In the genomic region with DNA sequence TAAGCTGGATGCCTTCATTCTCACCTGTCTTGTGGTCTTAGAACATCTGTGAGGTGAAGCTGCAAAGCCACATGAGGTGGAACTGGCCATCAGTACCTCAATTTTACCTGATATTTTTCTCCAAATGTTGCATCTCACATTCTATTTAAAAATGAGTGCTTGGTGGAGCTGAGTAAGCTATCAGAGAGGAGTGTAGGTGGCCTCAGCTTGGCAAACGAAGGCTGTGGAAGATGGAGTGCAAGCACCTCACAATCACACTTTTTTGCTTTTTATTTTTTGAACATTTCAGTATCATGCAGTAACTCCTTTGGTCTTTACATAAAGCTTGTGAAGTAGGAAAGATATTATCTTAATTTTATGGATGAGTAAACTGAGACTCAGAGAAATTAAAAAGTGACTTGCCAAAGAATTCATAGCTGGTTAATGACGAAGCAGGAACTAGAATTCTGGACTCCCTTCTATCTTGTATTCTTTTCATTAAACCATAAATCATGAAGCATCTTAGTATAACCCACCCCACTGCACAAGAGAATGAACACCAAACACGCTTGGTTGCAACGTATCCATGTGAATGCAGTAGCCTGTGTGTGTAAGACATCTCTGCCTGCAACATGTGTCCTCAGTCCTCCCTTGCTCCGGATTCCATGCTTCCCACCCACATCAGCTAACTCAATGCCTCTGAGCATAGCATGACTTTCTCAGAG, we compare ENCODE assay signal across 17 cellular contexts. TPM values are rescaled to one million over a fixed set of nuclear protein-coding genes. Genes with fewer than 3 reads are reported as not detected.
DNase-seq lines count a peak whose midpoint lies in the region; ATAC-seq and TF ChIP-seq lines count a peak whose summit lies in the region.
"Had no signal": no experiment of that assay in that cellular context is flagged by ENCODE, and none has a peak within 500 bp of the region (broad histone marks: within the 10 kb centered on the region; RNA-seq: fewer than 3 reads in every experiment).

No MANE protein-coding gene starts in this region.

- intact Hi-C loops in A673 (cut with micrococcal nuclease; ENCODE audit: unreplicated experiment) = loop anchor here (10.0 kb wide), 1 partner anchor 720 kb away; no protein-coding TSS in a partner anchor

- DNase-seq in AG20443 (ENCODE audit: low spot score) = peak; percentile 60
- DNase-seq in GM04504 (ENCODE audit: low read depth) = peak; percentile 63
- DNase-seq in kidney glomerular epithelial cell (lab: John Stamatoyannopoulos, UW) = peak; percentile 31
- no peak for DNase-seq in A673 (ENCODE audit: low spot score)
- no peak for DNase-seq in HAP-1 (ENCODE audit: low spot score in 2 of 2)
- DNase-seq: Caco-2; CD4-positive, CD25-positive, alpha-beta regulatory T cell; DMS153; Karpas-422; MG63; NCI-H1092; NCI-H510A treated with DMSO at 0.1 percent for 48 hours; NCI-H82 had no signal

- no peaks in the 10 kb centered on the region for H3K4me1 ChIP-seq in A673 (ENCODE audit: insufficient read depth, low read length, poor library complexity, severe bottlenecking)
- no peaks in the 10 kb centered on the region for H3K4me1 ChIP-seq in HAP-1

- in situ Hi-C loops in HAP-1 (cut with MboI; ENCODE audit: low sequenced_read_pairs) = loop anchor here (5.0 to 25.0 kb wide), 2 partner anchors 153 to 1173 kb away; no protein-coding TSS in a partner anchor

- BruUV-seq in A673 (replicated peaks; lab: Mats Ljungman, UMichigan) = no TSS peak

- no peaks in the 10 kb centered on the region for H3K27me3 ChIP-seq in A673 (replicated peaks; ENCODE audit: insufficient read depth, low read depth, low read length, poor library complexity)
- no peaks in the 10 kb centered on the region for H3K27me3 ChIP-seq in HAP-1 (ENCODE audit: low read depth)
- H3K27me3 ChIP-seq: MG63 had no signal

- TF ChIP-seq CTCF in A673 (conservative IDR thresholded peaks at IDR 0.05; ENCODE audit: low read depth, low read length) = no peak

- POLR2A ChIA-PET in A673 (lab: Charles Lee; ENCODE audit: low non-redundant PET) = no interaction called here

- H3K36me3 ChIP-seq in A673 (ENCODE audit: insufficient read depth, low read length, poor library complexity, severe bottlenecking) = peaks cover 6% of the 10 kb centered on the region
- H3K36me3 ChIP-seq in HAP-1 (replicated peaks) = peaks cover 64% of the 10 kb centered on the region

- H3K27ac ChIP-seq in angular gyrus (ENCODE audit: low read depth, low read length) (peak overlapping the region; percentile 69), A673 (ENCODE audit: low read depth, low read length, poor library complexity, severe bottlenecking) (no peak overlapping the region)

- CTCF ChIA-PET in A673 (lab: Charles Lee) = no interaction called here

- no peak for ATAC-seq in HG03045 (IDR thresholded peaks at IDR 0.05; ENCODE audit: unreplicated experiment)
- ATAC-seq: HCT116, HepG2 had no signal

- no peaks in the 10 kb centered on the region for H3K9me3 ChIP-seq in A673 (ENCODE audit: low read depth, low read length, poor library complexity, severe bottlenecking)
- no peaks in the 10 kb centered on the region for H3K9me3 ChIP-seq in HAP-1
- H3K9me3 ChIP-seq: Caco-2, MG63 had no signal

- H3K4me3 ChIP-seq in A673 (ENCODE audit: low read depth, low read length, poor library complexity, severe bottlenecking) (no peak overlapping the region), HAP-1 (no peak overlapping the region)
- H3K4me3 ChIP-seq: MG63 had no signal

RNA-seq across cellular contexts. Expression of gene C2orf49, which starts 27.2 kb away (rescaled TPM):
- 21.5 and 24.8 TPM in 2 replicates for total RNA-seq in A673 (2021)

RNA-seq across cellular contexts. Expression of gene FHL2, which starts 34.3 kb away (rescaled TPM):
- 3.2 and 4.7 TPM in 2 replicates for total RNA-seq in A673 (2021)

RNA-seq across cellular contexts. Expression of gene TGFBRAP1, which starts 35.1 kb away (rescaled TPM):
- total RNA-seq in A673 (2021) = 22.8 and 24.8 TPM in 2 replicates

Comparison
In these comparisons a context has a peak if more than half of its experiments do, and no peak if none do; other contexts are left out.
1. DNase-seq: peak in AG20443 (single experiment), GM04504 (single experiment) and kidney glomerular epithelial cell (single experiment); none in A673 (single experiment) and HAP-1 (0 of 2).